In genomic region chr11:75513250-75513649, GRCh38 we compare ENCODE assay signal across 18 cellular contexts. TPM values are rescaled to one million over a fixed set of nuclear protein-coding genes. Genes with fewer than 3 reads are reported as not detected.
DNase-seq lines count a peak whose midpoint lies in the region; ATAC-seq, FAIRE-seq and TF ChIP-seq lines count a peak whose summit lies in the region.
"Had no signal": no experiment of that assay in that cellular context is flagged by ENCODE, and none has a peak within 500 bp of the region (broad histone marks: within the 10 kb centered on the region; RNA-seq: fewer than 3 reads in every experiment).

No MANE protein-coding gene starts in this region.

- no peak overlapping the region for H3K9ac ChIP-seq in endothelial cell of umbilical vein (replicated peaks; ENCODE audit: extremely low read depth, insufficient read depth, low read length)
- H3K9ac ChIP-seq: KMS-11 had no signal

- TF ChIP-seq CTCF in endothelial cell of umbilical vein (IDR thresholded peaks at IDR 0.05; ENCODE audit: extremely low read depth in 1 of 2, insufficient read depth in 1 of 2, low read depth in 1 of 2, low read length in 2 of 2), result no peak
- TF ChIP-seq CTCF in pancreas (IDR thresholded peaks at IDR 0.05), result no peak

- H3K27ac ChIP-seq in endothelial cell of umbilical vein (ENCODE audit: insufficient read depth, low read depth, low read length) (no peak overlapping the region), pancreas (no peak overlapping the region)
- H3K27ac ChIP-seq: HL-60, KMS-11, tibial artery had no signal

- FAIRE-seq in endothelial cell of umbilical vein (lab: Jason Lieb, UNC) (peak; percentile 71), pancreas (lab: Jason Lieb, UNC) (no peak)
- FAIRE-seq: TTC549 had no signal

- H3K27me3 ChIP-seq in endothelial cell of umbilical vein (ENCODE audit: control insufficient read depth in 2 of 2, insufficient read depth in 2 of 2, low read length in 2 of 2), result no peaks in the 10 kb centered on the region
- H3K27me3 ChIP-seq in pancreas, result no peaks in the 10 kb centered on the region
- H3K27me3 ChIP-seq: tibial artery had no signal

- dilution Hi-C loops in endothelial cell of umbilical vein (cut with MboI; ENCODE audit: extremely low pct_ligation_motif_present, low sequenced_read_pairs), result no loop called here

- no peaks in the 10 kb centered on the region for H3K9me1 ChIP-seq in endothelial cell of umbilical vein (replicated peaks; ENCODE audit: control insufficient read depth, extremely low read depth, insufficient read depth, low read length)

- H3K9me3 ChIP-seq in endothelial cell of umbilical vein (replicated peaks; ENCODE audit: control insufficient read depth, insufficient read depth, low read length) (no peaks in the 10 kb centered on the region), pancreas (no peaks in the 10 kb centered on the region)
- H3K9me3 ChIP-seq: tibial artery had no signal

- H3K4me2 ChIP-seq in endothelial cell of umbilical vein (ENCODE audit: insufficient read depth, low read length), result no peak overlapping the region
- H3K4me2 ChIP-seq: KMS-11 had no signal

- no TSS peak for BruUV-seq in endothelial cell of umbilical vein (replicated peaks; lab: Mats Ljungman, UMichigan)

- H3K79me2 ChIP-seq in endothelial cell of umbilical vein (ENCODE audit: control insufficient read depth, insufficient read depth, low read length), result no peaks in the 10 kb centered on the region

- CTCF ChIA-PET in endothelial cell of umbilical vein (lab: Charles Lee), result no interaction called here

- no peak overlapping the region for H3K4me3 ChIP-seq in endothelial cell of umbilical vein (replicated peaks in 1 of 3; ENCODE audit: insufficient read depth in 1 of 3, low read depth in 1 of 3, low read length in 3 of 3)
- no peak overlapping the region for H3K4me3 ChIP-seq in pancreas
- H3K4me3 ChIP-seq: tibial artery had no signal

- H3K4me1 ChIP-seq in endothelial cell of umbilical vein (ENCODE audit: control insufficient read depth, extremely low read depth, insufficient read depth, low read length), result no peaks in the 10 kb centered on the region
- H3K4me1 ChIP-seq in pancreas, result no peaks in the 10 kb centered on the region

- POLR2A ChIA-PET in endothelial cell of umbilical vein (lab: Charles Lee), result no interaction called here

- H3K36me3 ChIP-seq in endothelial cell of umbilical vein (ENCODE audit: control insufficient read depth in 2 of 2, extremely low read depth in 1 of 2, insufficient read depth in 2 of 2, low read length in 2 of 2) (peaks cover 0 to 12% of the 10 kb centered on the region in 2 experiments), pancreas (no peaks in the 10 kb centered on the region)

- intact Hi-C loops in endothelial cell of umbilical vein (cut with micrococcal nuclease), result no loop called here
- intact Hi-C loops in pancreas (cut with DNase I), result no loop called here

- DNase-seq in EL (peak; percentile 47), NCI-H460 (ENCODE audit: extremely low read depth, low read depth) (peak; percentile 59), endothelial cell of umbilical vein (ENCODE audit: low read depth, low spot score) (peak; percentile 53), pancreas (no peak), UCSD-AML1 (lab: John Stamatoyannopoulos, UW; ENCODE audit: unreplicated experiment) (no peak), T-helper 9 cell (no peak), activated gamma-delta T cell treated with Interleukin-2 at 50 U/mL for 16 hours (no peak)
- DNase-seq: central memory CD4-positive, alpha-beta T cell; effector memory CD4-positive, alpha-beta T cell; H7; NCI-H1105 treated with DMSO at 0.1 percent for 48 hours; occipital lobe; tibial artery had no signal

- ATAC-seq in pancreas (peak; percentile 31 to 57 (median 52)), GM21515 (IDR thresholded peaks at IDR 0.05; ENCODE audit: unreplicated experiment) (no peak)
- ATAC-seq: activated naive CD4-positive, alpha-beta T cell treated with anti-CD3 and anti-CD28 coated beads, Interleukin-2, amount 50 U/mL, for 72 hours had no signal

- WGBS in pancreas, 2 donors, result 45 to 46% methylated on average over 5 of the region's 5 CpGs

- H2AFZ ChIP-seq in endothelial cell of umbilical vein (ENCODE audit: low read depth, low read length), result no peak overlapping the region

- no peak for TF ChIP-seq POLR2A in endothelial cell of umbilical vein (IDR thresholded peaks at IDR 0.05; ENCODE audit: low read depth, low read length)

- no peaks in the 10 kb centered on the region for H4K20me1 ChIP-seq in endothelial cell of umbilical vein (replicated peaks; ENCODE audit: control insufficient read depth, extremely low read depth, insufficient read depth, low read length)

TF ChIP-seq in endothelial cell of umbilical vein, 7 proteins besides CTCF, POLR2A, EP300 and RAD21:
- TF ChIP-seq FOS (IDR thresholded peaks at IDR 0.05; ENCODE audit: borderline replicate concordance, insufficient read depth, low read length) (no peak), JUN (IDR thresholded peaks at IDR 0.05; ENCODE audit: borderline replicate concordance, insufficient read depth, insufficient read length, low read depth) (no peak), POLR2AphosphoS5 (IDR thresholded peaks at IDR 0.05; ENCODE audit: insufficient read depth, low read depth, low read length) (no peak)

RNA-seq across cellular contexts. Expression of gene GDPD5, which starts 12.5 kb away (rescaled TPM):
- total RNA-seq in NCI-H460 (2014; rRNA removed; shearing (Covaris generic)), result 4.0 and 6.5 TPM in 2 replicates
- 8.4 and 9.2 TPM in 2 replicates for polyA plus RNA-seq in NCI-H460 (2014; cell fraction: nucleus; rRNA removed)
- total RNA-seq in endothelial cell of umbilical vein (50.1 and 79.2 TPM in 2 replicates), pancreas (10 to 100 TPM; 24.3 to 72.7 (median 31.8) TPM)
- polyA plus RNA-seq in endothelial cell of umbilical vein (60.2 and 74.0 TPM in 2 replicates), pancreas (10 to 100 TPM; 33.4 to 92.9 TPM)
- 29.2 and 37.9 TPM in 2 replicates for polyA plus RNA-seq in endothelial cell of umbilical vein (2011; cell fraction: cytosol; rRNA removed)
- 149 and 190 TPM in 2 replicates for polyA plus RNA-seq in endothelial cell of umbilical vein (2011; cell fraction: nucleus; rRNA removed)
- 24.4 and 35.1 TPM in 2 replicates for polyA plus RNA-seq in endothelial cell of umbilical vein (2012)
- polyA minus RNA-seq in endothelial cell of umbilical vein, result 66.2 and 70.5 TPM in 2 replicates
- 12.5 TPM for polyA minus RNA-seq in endothelial cell of umbilical vein (2011; cell fraction: cytosol; rRNA and poly(A)+ RNA removed)
- 69.0 and 96.3 TPM in 2 replicates for polyA minus RNA-seq in endothelial cell of umbilical vein (2011; cell fraction: nucleus; rRNA and poly(A)+ RNA removed)

RNA-seq across cellular contexts. Expression of gene SERPINH1, which starts 48.8 kb away (rescaled TPM):
- total RNA-seq in NCI-H460 (2014; rRNA removed; shearing (Covaris generic)), result 55.5 and 64.7 TPM in 2 replicates
- 136 and 149 TPM in 2 replicates for polyA plus RNA-seq in NCI-H460 (2014; cell fraction: nucleus; rRNA removed)
- total RNA-seq in endothelial cell of umbilical vein (384 and 409 TPM in 2 replicates), pancreas (10 to 100 TPM in 5 of 6 donors, 1 to 10 TPM in 1; 9.3 to 87.7 (median 18.2) TPM)
- polyA plus RNA-seq in endothelial cell of umbilical vein (816 and 1,196 TPM in 2 replicates), pancreas (10 to 100 TPM; 22.7 to 25.9 TPM)
- 484 and 524 TPM in 2 replicates for polyA plus RNA-seq in endothelial cell of umbilical vein (2011; cell fraction: cytosol; rRNA removed)
- polyA plus RNA-seq in endothelial cell of umbilical vein (2011; cell fraction: nucleus; rRNA removed), result 284 and 302 TPM in 2 replicates
- polyA plus RNA-seq in endothelial cell of umbilical vein (2012), result 320 and 386 TPM in 2 replicates
- 359 and 398 TPM in 2 replicates for polyA minus RNA-seq in endothelial cell of umbilical vein
- polyA minus RNA-seq in endothelial cell of umbilical vein (2011; cell fraction: cytosol; rRNA and poly(A)+ RNA removed), result 120 TPM
- 95.0 and 155 TPM in 2 replicates for polyA minus RNA-seq in endothelial cell of umbilical vein (2011; cell fraction: nucleus; rRNA and poly(A)+ RNA removed)

Comparison
In these comparisons a context has a peak if more than half of its experiments do, and no peak if none do; other contexts are left out.
1. DNase-seq: peak in EL (single experiment), NCI-H460 (single experiment) and endothelial cell of umbilical vein (single experiment); none in pancreas (0 of 6), UCSD-AML1 (single experiment), T-helper 9 cell (single experiment) and activated gamma-delta T cell treated with Interleukin-2 at 50 U/mL for 16 hours (single experiment).